Comparison of ENCODE assay signal across 8 cellular contexts in genomic region chr4:102344520-102344954, GRCh38. TPM values are rescaled to one million over a fixed set of nuclear protein-coding genes. Genes with fewer than 3 reads are reported as not detected.
A peak's percentile ranks its signal among the peaks of the same experiment; 100 is the strongest.
DNase-seq lines count a peak whose midpoint lies in the region; ATAC-seq and TF ChIP-seq lines count a peak whose summit lies in the region.

No MANE protein-coding gene starts in this region.

- ATAC-seq in GM18909 (IDR thresholded peaks at IDR 0.05; ENCODE audit: poor library complexity, unreplicated experiment) (peak; percentile 59), HG03135 (IDR thresholded peaks at IDR 0.05; ENCODE audit: unreplicated experiment) (peak; percentile 52), gastroesophageal sphincter (peak; percentile 71)

- H3K4me1 ChIP-seq in PC-9 (replicated peaks; ENCODE audit: insufficient read depth) (peaks cover 15% of the 10 kb centered on the region; the same call in 1 of the 2 replicates), gastroesophageal sphincter (peaks cover 0 to 25% (median 0%) of the 10 kb centered on the region in 3 donors), tibial artery (peaks cover 0 to 11% (median 4%) of the 10 kb centered on the region in 4 donors)

- TF ChIP-seq EP300 in gastroesophageal sphincter (IDR thresholded peaks at IDR 0.05): no peak

- H3K27me3 ChIP-seq in PC-9 (ENCODE audit: insufficient read depth, low read depth) (no peaks in the 10 kb centered on the region), gastroesophageal sphincter (no peaks in the 10 kb centered on the region), tibial artery (no peaks in the 10 kb centered on the region)

- no peaks in the 10 kb centered on the region for H4K20me1 ChIP-seq in PC-9 (ENCODE audit: insufficient read depth)

- DNase-seq in Ammon's horn (ENCODE audit: low spot score) (peak; percentile 66), PC-9 (peak; percentile 41), osteocyte (ENCODE audit: extremely low spot score, unreplicated experiment) (peak; percentile 86), tibial artery (peak; percentile 36 to 75)
- DNase-seq in activated effector memory CD4-positive, alpha-beta T cell treated with anti-CD3 and anti-CD28 coated beads, Interleukin-2, amount 50 U/mL, for 16 hours: peak; percentile 89

- no peaks in the 10 kb centered on the region for H3K9me3 Mint-ChIP-seq in osteocyte (ENCODE audit: unreplicated experiment)

- H3K4me3 ChIP-seq in PC-9 (peak overlapping the region; percentile 72), gastroesophageal sphincter (peak overlapping the region; percentile 63 to 66), tibial artery (peak overlapping the region; percentile 64 to 84)

- intact Hi-C loops in PC-9 (cut with micrococcal nuclease; ENCODE audit: unreplicated experiment) (loop anchor here (10.0 kb wide), 2 partner anchors 670 to 750 kb away; partner anchors contain the start of genes BDH2 and SLC9B1), tibial artery (cut with DNase I; ENCODE audit: low total_unique reads) (no loop called here)

- peak overlapping the region; percentile 94 for H3K4me2 ChIP-seq in PC-9

- no peak overlapping the region for H3K27ac ChIP-seq in PC-9
- peak overlapping the region in 3 of 4 donors; percentile 68 to 76 (median 73) for H3K27ac ChIP-seq in gastroesophageal sphincter
- H3K27ac ChIP-seq in tibial artery: peak overlapping the region; percentile 63 to 68

- TF ChIP-seq CTCF in PC-9 (conservative IDR thresholded peaks at IDR 0.05) (no peak), gastroesophageal sphincter (IDR thresholded peaks at IDR 0.05) (peak in 1 of 4 experiments; percentile 14), osteocyte (IDR thresholded peaks at IDR 0.05) (no peak), tibial artery (IDR thresholded peaks at IDR 0.05) (no peak)

- no TSS peak for BruUV-seq in PC-9 (replicated peaks; lab: Mats Ljungman, UMichigan)

- 0 out of 2 replicates have a peak, but pooled peaks cover 5% of the 10 kb centered on the region for H3K79me2 ChIP-seq in PC-9 (ENCODE audit: low read depth)

- peaks cover 41% of the 10 kb centered on the region for H3K27me3 Mint-ChIP-seq in osteocyte (ENCODE audit: unreplicated experiment)

- CTCF ChIA-PET in PC-9 (lab: Charles Lee): no interaction called here

- peak overlapping the region; percentile 99 for H2AFZ ChIP-seq in PC-9

- 0% methylated on average over 12 of the region's 48 CpGs; no CpG with 5 or more reads in 1 of the 2 donors for WGBS in gastroesophageal sphincter (ENCODE audit: low coverage in 1 of 2), 2 donors

- H3K4me1 Mint-ChIP-seq in osteocyte (ENCODE audit: unreplicated experiment): peaks cover 24% of the 10 kb centered on the region

- H3K27ac Mint-ChIP-seq in osteocyte (ENCODE audit: unreplicated experiment): no peak overlapping the region

- no peaks in the 10 kb centered on the region for H3K9me2 ChIP-seq in PC-9 (ENCODE audit: insufficient read depth)

- peak overlapping the region; percentile 84 for H3K4me3 Mint-ChIP-seq in osteocyte (ENCODE audit: unreplicated experiment)

- no peaks in the 10 kb centered on the region for H3K36me3 ChIP-seq in PC-9 (ENCODE audit: low read depth)
- H3K36me3 ChIP-seq in gastroesophageal sphincter: no peaks in the 10 kb centered on the region
- no peaks in the 10 kb centered on the region for H3K36me3 ChIP-seq in tibial artery

- H3K36me3 Mint-ChIP-seq in osteocyte (ENCODE audit: unreplicated experiment): no peaks in the 10 kb centered on the region

- POLR2A ChIA-PET in PC-9 (lab: Charles Lee; ENCODE audit: unreplicated experiment): no interaction called here

- H3F3A ChIP-seq in PC-9 (ENCODE audit: insufficient read depth, low read depth): no peaks in the 10 kb centered on the region

- TF ChIP-seq POLR2A in gastroesophageal sphincter (IDR thresholded peaks at IDR 0.05): no peak

- no peaks in the 10 kb centered on the region for H3K9me3 ChIP-seq in PC-9 (ENCODE audit: insufficient read depth, low read depth)
- no peaks in the 10 kb centered on the region for H3K9me3 ChIP-seq in gastroesophageal sphincter
- no peaks in the 10 kb centered on the region for H3K9me3 ChIP-seq in tibial artery

RNA-seq across cellular contexts. Expression of gene SLC39A8, which starts 0.7 kb away (rescaled TPM):
- total RNA-seq in PC-9 (2021) (11.6 and 14.5 TPM in 2 replicates), gastroesophageal sphincter (10 to 100 TPM in 1 of 4 donors, 1 to 10 TPM in 3; 1.7 to 13.8 (median 4.8) TPM), osteocyte (1.0 and 1.5 TPM in 2 replicates)
